ENCODE assay signal across 17 cellular contexts in genomic region chr11:122681731-122682130, GRCh38. TPM values are rescaled to one million over a fixed set of nuclear protein-coding genes. Genes with fewer than 3 reads are reported as not detected.
DNase-seq lines count a peak whose midpoint lies in the region; ATAC-seq and TF ChIP-seq lines count a peak whose summit lies in the region.
"Had no signal": no experiment of that assay in that cellular context is flagged by ENCODE, and none has a peak within 500 bp of the region (broad histone marks: within the 10 kb centered on the region; RNA-seq: fewer than 3 reads in every experiment).

No MANE protein-coding gene starts in this region.

- no peaks in the 10 kb centered on the region for H3K36me3 ChIP-seq in endodermal cell (ENCODE audit: control insufficient read depth, insufficient read depth, low read length)
- no peaks in the 10 kb centered on the region for H3K36me3 ChIP-seq in brain microvascular endothelial cell (replicated peaks)
- H3K36me3 ChIP-seq: esophagus muscularis mucosa had no signal

- H3K4me3 ChIP-seq in endodermal cell (ENCODE audit: low read length) (no peak overlapping the region), brain microvascular endothelial cell (ENCODE audit: low read depth, low read length) (no peak overlapping the region)
- H3K4me3 ChIP-seq: esophagus muscularis mucosa, SK-N-MC had no signal

- peaks cover 41% of the 10 kb centered on the region for H3K4me1 Mint-ChIP-seq in activated T-cell treated with anti-CD3 and anti-CD28 coated beads, Interleukin-2, amount 50 U/mL, for 72 hours (ENCODE audit: low read depth)
- peaks cover under 1% of the 10 kb centered on the region for H3K4me1 Mint-ChIP-seq in endodermal cell

- no peak overlapping the region for H3K27ac ChIP-seq in endodermal cell (ENCODE audit: low read depth, low read length)
- H3K27ac ChIP-seq in brain microvascular endothelial cell = no peak overlapping the region
- H3K27ac ChIP-seq: esophagus muscularis mucosa, HL-60, SK-N-MC had no signal

- no peak overlapping the region for H3K9ac ChIP-seq in endodermal cell (ENCODE audit: extremely low read depth, low read length, poor library complexity, severe bottlenecking)

- H3K4me1 ChIP-seq in endodermal cell (ENCODE audit: control insufficient read depth, insufficient read depth, low read length) = no peaks in the 10 kb centered on the region
- H3K4me1 ChIP-seq: esophagus muscularis mucosa had no signal

- H3K27ac Mint-ChIP-seq in activated T-cell treated with anti-CD3 and anti-CD28 coated beads, Interleukin-2, amount 50 U/mL, for 72 hours = no peak overlapping the region
- no peak overlapping the region for H3K27ac Mint-ChIP-seq in endodermal cell

- ATAC-seq in activated T-cell treated with anti-CD3 and anti-CD28 coated beads, Interleukin-2, amount 50 U/mL, for 72 hours (replicated peaks in 1 of 2) = peak; percentile 67 to 71
- ATAC-seq in stimulated activated naive CD8-positive, alpha-beta T cell treated with anti-CD3 and anti-CD28 coated beads, Interleukin-15, Interleukin-2, amounts not matched to agents 100 U/mL and 50 U/mL, for 24 hours = peak; percentile 84

- H3K27me3 ChIP-seq in endodermal cell (ENCODE audit: control insufficient read depth, insufficient read depth, low read length, poor library complexity, severe bottlenecking) (no peaks in the 10 kb centered on the region), brain microvascular endothelial cell (replicated peaks) (no peaks in the 10 kb centered on the region)
- H3K27me3 ChIP-seq: esophagus muscularis mucosa had no signal

- H3K9me3 Mint-ChIP-seq in activated T-cell treated with anti-CD3 and anti-CD28 coated beads, Interleukin-2, amount 50 U/mL, for 72 hours = no peaks in the 10 kb centered on the region
- no peaks in the 10 kb centered on the region for H3K9me3 Mint-ChIP-seq in endodermal cell
- H3K9me3 Mint-ChIP-seq: central memory CD8-positive, alpha-beta T cell had no signal

- H3K9me3 ChIP-seq in endodermal cell (ENCODE audit: control insufficient read depth, low read length) = no peaks in the 10 kb centered on the region
- H3K9me3 ChIP-seq: esophagus muscularis mucosa had no signal

- 75 to 89% methylated on average over 5 to 7 of the region's 7 CpGs for WGBS in endodermal cell (ENCODE audit: insufficient coverage in 1 of 2, insufficient read length in 1 of 2), 2 experiments

- H3K36me3 Mint-ChIP-seq in activated T-cell treated with anti-CD3 and anti-CD28 coated beads, Interleukin-2, amount 50 U/mL, for 72 hours (ENCODE audit: insufficient read depth in 2 of 2) = no peaks in the 10 kb centered on the region
- H3K36me3 Mint-ChIP-seq in endodermal cell (ENCODE audit: low read depth) = no peaks in the 10 kb centered on the region

- no peak overlapping the region for H3K4me3 Mint-ChIP-seq in activated T-cell treated with anti-CD3 and anti-CD28 coated beads, Interleukin-2, amount 50 U/mL, for 72 hours
- no peak overlapping the region for H3K4me3 Mint-ChIP-seq in endodermal cell
- H3K4me3 Mint-ChIP-seq: central memory CD8-positive, alpha-beta T cell had no signal

- in situ Hi-C loops in brain microvascular endothelial cell (cut with HindIII; ENCODE audit: low pct_ligation_motif_present, low sequenced_read_pairs) = no loop called here

- no peaks in the 10 kb centered on the region for H3K27me3 Mint-ChIP-seq in activated T-cell treated with anti-CD3 and anti-CD28 coated beads, Interleukin-2, amount 50 U/mL, for 72 hours (ENCODE audit: low read depth)
- no peaks in the 10 kb centered on the region for H3K27me3 Mint-ChIP-seq in endodermal cell (ENCODE audit: insufficient read depth)
- H3K27me3 Mint-ChIP-seq: central memory CD8-positive, alpha-beta T cell had no signal

- no peak for DNase-seq in activated T-cell treated with anti-CD3 and anti-CD28 coated beads, Interleukin-2, amount 50 U/mL, for 72 hours
- DNase-seq in activated T-cell treated with anti-CD3 and anti-CD28 coated beads, Interleukin-2, amount 50 U/mL, for 48 hours = no peak
- peak; percentile 89 for DNase-seq in NCI-H446 treated with DMSO at 0.1 percent for 48 hours (lab: John Stamatoyannopoulos, UW)
- peak; percentile 63 for DNase-seq in endodermal cell
- DNase-seq in stimulated activated naive CD8-positive, alpha-beta T cell treated with anti-CD3 and anti-CD28 coated beads, Interleukin-15, Interleukin-2, amounts not matched to agents 100 U/mL and 50 U/mL, for 24 hours = peak; percentile 30
- DNase-seq in NCI-H2029 treated with DMSO at 0.1 percent for 48 hours (lab: John Stamatoyannopoulos, UW) = no peak
- DNase-seq in NCI-H526 treated with DMSO at 0.1 percent for 48 hours (lab: John Stamatoyannopoulos, UW) = no peak
- no peak for DNase-seq in brain microvascular endothelial cell
- DNase-seq: activated CD4-positive, CD25-positive, alpha-beta regulatory T cell treated with anti-CD3 and anti-CD28 coated beads, Interleukin-2, amount 50 U/mL, for 72 hours; NCI-H1092; NCI-H748 treated with DMSO at 0.1 percent for 48 hours; stimulated activated CD4-positive, alpha-beta T cell treated with anti-CD3 and anti-CD28 coated beads, Interleukin-4, amount 100 ng/mL, for 1 hour; stimulated activated naive CD4-positive, alpha-beta T cell treated with Interleukin-2 at 50 U/mL for 16 hours had no signal

- TF ChIP-seq CTCF in endodermal cell (conservative IDR thresholded peaks at IDR 0.05) (no peak), brain microvascular endothelial cell (IDR thresholded peaks at IDR 0.05; ENCODE audit: low read depth, low read length, missing control alignments) (no peak)

RNA-seq across cellular contexts. Expression of gene UBASH3B, which starts 26.2 kb away (rescaled TPM):
- total RNA-seq in activated T-cell treated with anti-CD3 and anti-CD28 coated beads, Interleukin-2, amount 50 U/mL, for 72 hours = 10 to 100 TPM in 1 of 2 donors, 1 to 10 TPM in 1; 6.9 to 18.5 TPM
- 1 to 10 TPM; 6.0 to 9.0 TPM for total RNA-seq in endodermal cell
- 3.4 TPM for polyA plus RNA-seq in endodermal cell (2013, experiment 1 of 2)
- 3.7 TPM for polyA plus RNA-seq in endodermal cell (2013, experiment 2 of 2)

Comparison
In these comparisons a context has a peak if more than half of its experiments do, and no peak if none do; other contexts are left out.
1. DNase-seq: peak in NCI-H446 treated with DMSO at 0.1 percent for 48 hours (single experiment), endodermal cell (single experiment) and stimulated activated naive CD8-positive, alpha-beta T cell treated with anti-CD3 and anti-CD28 coated beads, Interleukin-15, Interleukin-2, amounts not matched to agents 100 U/mL and 50 U/mL, for 24 hours (single experiment); none in activated T-cell treated with anti-CD3 and anti-CD28 coated beads, Interleukin-2, amount 50 U/mL, for 72 hours (0 of 2), activated T-cell treated with anti-CD3 and anti-CD28 coated beads, Interleukin-2, amount 50 U/mL, for 48 hours (0 of 2), NCI-H2029 treated with DMSO at 0.1 percent for 48 hours (single experiment), NCI-H526 treated with DMSO at 0.1 percent for 48 hours (single experiment) and brain microvascular endothelial cell (single experiment).